ENCODE assay signal across 1 cellular context in genomic region chr3:119234610-119235009, GRCh38.
TF ChIP-seq lines count a peak whose summit lies in the region.

No MANE protein-coding gene starts in this region.

TF ChIP-seq in A549, 52 proteins besides CTCF, POLR2A, EP300 and RAD21:
- TF ChIP-seq RNF2 (IDR thresholded peaks at IDR 0.05; ENCODE audit: borderline replicate concordance, low read depth) (no peak), CHD4 (IDR thresholded peaks at IDR 0.05; ENCODE audit: borderline replicate concordance) (no peak), ZNF302 (CRISPR knock-in tag; IDR thresholded peaks at IDR 0.05) (no peak), PHF8 (IDR thresholded peaks at IDR 0.05; ENCODE audit: borderline replicate concordance, low read depth) (no peak), ATOH8 (CRISPR knock-in tag; IDR thresholded peaks at IDR 0.05; ENCODE audit: low read depth) (no peak), HOXA7 (CRISPR knock-in tag; IDR thresholded peaks at IDR 0.05) (no peak), EHMT2 (IDR thresholded peaks at IDR 0.05; ENCODE audit: low read depth) (no peak), EHF (CRISPR knock-in tag; IDR thresholded peaks at IDR 0.05) (no peak), CBX8 (IDR thresholded peaks at IDR 0.05) (no peak), SREBF2 (IDR thresholded peaks at IDR 0.05) (no peak), HOXB13 (CRISPR knock-in tag; IDR thresholded peaks at IDR 0.05; ENCODE audit: low read depth) (no peak), ESRRA (IDR thresholded peaks at IDR 0.05; ENCODE audit: borderline replicate concordance, low read length) (no peak), MAFK (IDR thresholded peaks at IDR 0.05; ENCODE audit: partially characterized antibody) (no peak), REST (IDR thresholded peaks at IDR 0.05) (no peak), FOSL2 (IDR thresholded peaks at IDR 0.05) (no peak), FOSL2 (CRISPR knock-in tag; IDR thresholded peaks at IDR 0.05) (no peak), TFCP2L1 (CRISPR knock-in tag; IDR thresholded peaks at IDR 0.05) (no peak), PBX3 (IDR thresholded peaks at IDR 0.05) (no peak)
- TF ChIP-seq, protein P1, sequence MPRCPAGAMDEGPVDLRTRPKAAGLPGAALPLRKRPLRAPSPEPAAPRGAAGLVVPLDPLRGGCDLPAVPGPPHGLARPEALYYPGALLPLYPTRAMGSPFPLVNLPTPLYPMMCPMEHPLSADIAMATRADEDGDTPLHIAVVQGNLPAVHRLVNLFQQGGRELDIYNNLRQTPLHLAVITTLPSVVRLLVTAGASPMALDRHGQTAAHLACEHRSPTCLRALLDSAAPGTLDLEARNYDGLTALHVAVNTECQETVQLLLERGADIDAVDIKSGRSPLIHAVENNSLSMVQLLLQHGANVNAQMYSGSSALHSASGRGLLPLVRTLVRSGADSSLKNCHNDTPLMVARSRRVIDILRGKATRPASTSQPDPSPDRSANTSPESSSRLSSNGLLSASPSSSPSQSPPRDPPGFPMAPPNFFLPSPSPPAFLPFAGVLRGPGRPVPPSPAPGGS (IDR thresholded peaks at IDR 0.05): no peak
- TF ChIP-seq, protein P2, sequence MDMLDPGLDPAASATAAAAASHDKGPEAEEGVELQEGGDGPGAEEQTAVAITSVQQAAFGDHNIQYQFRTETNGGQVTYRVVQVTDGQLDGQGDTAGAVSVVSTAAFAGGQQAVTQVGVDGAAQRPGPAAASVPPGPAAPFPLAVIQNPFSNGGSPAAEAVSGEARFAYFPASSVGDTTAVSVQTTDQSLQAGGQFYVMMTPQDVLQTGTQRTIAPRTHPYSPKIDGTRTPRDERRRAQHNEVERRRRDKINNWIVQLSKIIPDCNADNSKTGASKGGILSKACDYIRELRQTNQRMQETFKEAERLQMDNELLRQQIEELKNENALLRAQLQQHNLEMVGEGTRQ (IDR thresholded peaks at IDR 0.05): no peak
